1 cellular context compared by ENCODE assay signal in the genomic region with DNA sequence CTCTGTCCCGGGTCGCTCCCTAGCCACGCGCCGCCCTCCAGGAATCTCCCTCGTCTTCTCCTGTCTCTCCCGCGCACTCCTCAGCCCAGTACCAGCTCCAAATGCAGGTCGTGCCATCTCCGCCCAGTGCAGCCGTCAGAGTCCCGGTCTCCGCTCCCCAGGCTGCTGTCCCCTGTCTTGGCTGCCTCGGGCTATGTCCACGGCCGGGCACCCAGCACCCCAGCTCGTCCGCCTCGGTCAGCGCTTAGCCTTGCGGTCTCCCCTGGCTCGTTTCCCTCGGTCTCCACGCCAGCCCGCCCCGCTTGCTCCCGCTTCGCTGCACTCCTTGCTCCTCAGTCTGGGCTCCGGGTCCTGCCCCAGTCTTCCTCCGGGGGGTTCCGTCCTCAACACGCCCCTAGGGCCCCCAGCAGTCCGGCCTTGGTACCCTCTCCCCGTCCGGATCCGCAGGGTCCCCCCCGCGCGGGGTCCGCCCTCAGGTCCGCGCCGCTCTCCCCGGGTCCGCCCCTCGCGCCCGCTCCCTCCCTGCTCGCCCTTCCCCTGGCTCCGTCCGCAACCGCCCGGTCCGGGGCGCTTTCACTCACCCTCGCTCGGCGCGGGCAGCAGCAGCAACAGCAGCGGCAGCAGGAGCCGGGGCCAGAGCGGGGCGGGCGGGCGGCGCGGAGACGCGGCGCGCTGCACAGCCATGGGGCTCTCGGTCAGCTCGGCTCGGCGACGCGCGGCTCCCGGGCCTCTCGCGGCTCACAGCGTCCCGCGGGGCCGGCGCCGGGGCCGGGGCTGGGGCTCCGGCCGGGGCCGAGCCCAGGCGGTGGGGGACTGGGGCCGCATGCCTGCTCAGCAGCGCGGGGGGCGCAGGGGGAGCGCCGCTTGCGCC.
TF ChIP-seq lines count a peak whose summit lies in the region.

No MANE protein-coding gene starts in this region.

TF ChIP-seq in HepG2, 621 proteins besides CTCF, POLR2A, EP300 and RAD21 (continued from another document):
- TF ChIP-seq, protein P1, sequence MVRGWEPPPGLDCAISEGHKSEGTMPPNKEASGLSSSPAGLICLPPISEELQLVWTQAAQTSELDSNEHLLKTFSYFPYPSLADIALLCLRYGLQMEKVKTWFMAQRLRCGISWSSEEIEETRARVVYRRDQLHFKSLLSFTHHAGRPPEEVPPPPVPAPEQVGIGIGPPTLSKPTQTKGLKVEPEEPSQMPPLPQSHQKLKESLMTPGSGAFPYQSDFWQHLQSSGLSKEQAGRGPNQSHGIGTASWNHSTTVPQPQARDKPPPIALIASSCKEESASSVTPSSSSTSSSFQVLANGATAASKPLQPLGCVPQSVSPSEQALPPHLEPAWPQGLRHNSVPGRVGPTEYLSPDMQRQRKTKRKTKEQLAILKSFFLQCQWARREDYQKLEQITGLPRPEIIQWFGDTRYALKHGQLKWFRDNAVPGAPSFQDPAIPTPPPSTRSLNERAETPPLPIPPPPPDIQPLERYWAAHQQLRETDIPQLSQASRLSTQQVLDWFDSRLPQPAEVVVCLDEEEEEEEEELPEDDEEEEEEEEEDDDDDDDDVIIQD (CRISPR knock-in tag; IDR thresholded peaks at IDR 0.05; ENCODE audit: low read depth), result no peak
- TF ChIP-seq ATM (IDR thresholded peaks at IDR 0.05; ENCODE audit: borderline replicate concordance) (no peak), ZNF446 (CRISPR knock-in tag; IDR thresholded peaks at IDR 0.05) (0 out of 2 replicates have a peak, but pooled peaks have one; percentile 74), ZBTB44 (CRISPR knock-in tag; IDR thresholded peaks at IDR 0.05) (no peak), RARA (CRISPR knock-in tag; IDR thresholded peaks at IDR 0.05) (no peak), ZNF501 (CRISPR knock-in tag; IDR thresholded peaks at IDR 0.05) (no peak), ZNF552 (CRISPR knock-in tag; IDR thresholded peaks at IDR 0.05; ENCODE audit: borderline replicate concordance) (no peak), ZSCAN12 (CRISPR knock-in tag; IDR thresholded peaks at IDR 0.05) (no peak), ZNF335 (CRISPR knock-in tag; IDR thresholded peaks at IDR 0.05) (no peak), ZNF691 (CRISPR knock-in tag; IDR thresholded peaks at IDR 0.05; ENCODE audit: borderline replicate concordance, low read depth) (no peak; the same call in 1 of the 2 replicates), ZNF775 (CRISPR knock-in tag; IDR thresholded peaks at IDR 0.05; ENCODE audit: borderline replicate concordance) (no peak), HOXA7 (CRISPR knock-in tag; IDR thresholded peaks at IDR 0.05) (no peak), ZNF557 (CRISPR knock-in tag; IDR thresholded peaks at IDR 0.05) (no peak), KDM5B (CRISPR knock-in tag; IDR thresholded peaks at IDR 0.05; ENCODE audit: borderline replicate concordance) (peak; percentile 51; the same call in 1 of the 2 replicates), ZBTB40 (IDR thresholded peaks at IDR 0.05) (no peak), ZBTB40 (CRISPR knock-in tag; IDR thresholded peaks at IDR 0.05) (no peak; the same call in 1 of the 2 replicates), ZNF546 (CRISPR knock-in tag; conservative IDR thresholded peaks at IDR 0.05) (peak; percentile 70; the same call in 1 of the 2 replicates), AKNA (CRISPR knock-in tag; IDR thresholded peaks at IDR 0.05; ENCODE audit: borderline replicate concordance) (no peak), SETDB1 (CRISPR knock-in tag; IDR thresholded peaks at IDR 0.05; ENCODE audit: borderline replicate concordance) (no peak), WIZ (CRISPR knock-in tag; IDR thresholded peaks at IDR 0.05) (no peak), ZNF414 (CRISPR knock-in tag; IDR thresholded peaks at IDR 0.05) (peak; percentile 73; the same call in 1 of the 2 replicates), BRCA1 (CRISPR knock-in tag; IDR thresholded peaks at IDR 0.05) (no peak), HDAC6 (IDR thresholded peaks at IDR 0.05; ENCODE audit: low read depth, low read length) (no peak), BORCS8-MEF2B (CRISPR knock-in tag; IDR thresholded peaks at IDR 0.05) (no peak), HINFP (CRISPR knock-in tag; IDR thresholded peaks at IDR 0.05; ENCODE audit: low read depth) (peak; percentile 84)
